Comparison of ENCODE assay signal across 8 cellular contexts in the genomic region with DNA sequence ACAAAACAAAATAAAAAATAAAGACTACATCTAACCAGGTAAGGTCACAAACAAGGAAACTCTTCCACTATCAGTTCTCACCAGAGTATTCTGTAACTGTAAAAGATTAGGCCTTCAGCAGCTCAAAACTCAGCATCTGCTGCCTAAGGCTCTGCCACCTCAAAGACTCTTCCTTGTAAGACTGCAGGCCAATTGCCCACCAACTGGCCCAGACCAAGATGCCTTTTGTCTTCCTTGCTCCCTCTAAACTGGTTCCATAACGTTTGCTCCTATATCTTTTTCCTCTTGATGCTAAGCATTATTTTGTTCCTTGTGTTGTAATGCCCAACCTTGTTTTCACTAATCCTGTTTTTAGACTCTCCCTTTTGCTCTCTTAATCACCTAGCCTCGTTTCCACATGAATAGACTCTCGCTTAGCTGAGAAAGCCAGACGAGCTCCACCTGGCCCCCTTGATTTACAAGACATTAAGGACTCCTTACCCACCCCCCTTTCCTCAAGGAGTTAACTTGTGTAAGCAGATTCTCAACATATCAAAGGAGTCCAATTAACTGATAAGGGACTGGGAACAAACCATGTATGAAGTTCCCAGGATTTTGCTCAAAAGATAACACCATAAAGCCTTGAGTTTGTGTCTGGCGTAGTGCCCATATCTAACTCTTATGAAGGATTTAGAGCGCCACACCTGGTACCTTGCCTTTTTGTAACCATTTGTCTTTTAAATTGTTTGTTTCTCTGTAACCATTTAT. TPM values are rescaled to one million over a fixed set of nuclear protein-coding genes. Genes with fewer than 3 reads are reported as not detected.
DNase-seq lines count a peak whose midpoint lies in the region; ATAC-seq, FAIRE-seq and TF ChIP-seq lines count a peak whose summit lies in the region.

No MANE protein-coding gene starts in this region.

- no peak overlapping the region for H4K8ac ChIP-seq in IMR-90 (ENCODE audit: low read depth in 2 of 2, low read length in 2 of 2)

- no peak for DNase-seq in BE2C
- no peak for DNase-seq in IMR-90
- peak; percentile 18 for DNase-seq in bronchial epithelial cell (ENCODE audit: low read depth)
- DNase-seq in GM19239 (ENCODE audit: insufficient read length, low spot score), result no peak
- no peak for DNase-seq in GM13977 (ENCODE audit: low spot score)

- H2BK20ac ChIP-seq in IMR-90 (ENCODE audit: low read depth, low read length), result no peak overlapping the region

- no peak overlapping the region for H2AFZ ChIP-seq in IMR-90 (replicated peaks; ENCODE audit: low read length, poor library complexity)

- no peak overlapping the region for H3K18ac ChIP-seq in IMR-90 (ENCODE audit: low read depth, low read length)

- H3K4ac ChIP-seq in IMR-90 (ENCODE audit: low read depth, low read length), result no peak overlapping the region

- CTCF ChIA-PET in IMR-90 (lab: Yijun Ruan, JAX), result no interaction called here

- no peaks in the 10 kb centered on the region for H4K20me1 ChIP-seq in IMR-90 (ENCODE audit: insufficient read depth, low read length)

- no peak overlapping the region for H2AK9ac ChIP-seq in IMR-90 (replicated peaks; ENCODE audit: low read depth, low read length, poor library complexity)

- ATAC-seq in IMR-90 (ENCODE audit: low read depth) (no peak), HG02884 (IDR thresholded peaks at IDR 0.05; ENCODE audit: unreplicated experiment) (no peak), GM21526 (IDR thresholded peaks at IDR 0.05; ENCODE audit: low FRiP score, unreplicated experiment) (no peak)

- BruUV-seq in IMR-90 (replicated peaks; lab: Mats Ljungman, UMichigan), result no TSS peak

- no peak overlapping the region for H4K5ac ChIP-seq in IMR-90 (ENCODE audit: low read depth, low read length)

- H3K36me3 ChIP-seq in BE2C, result peaks cover 37% of the 10 kb centered on the region
- peaks cover 5% of the 10 kb centered on the region for H3K36me3 ChIP-seq in IMR-90 (ENCODE audit: control insufficient read depth, insufficient read depth, low read length)
- peaks cover 2% of the 10 kb centered on the region for H3K36me3 ChIP-seq in bronchial epithelial cell (ENCODE audit: control insufficient read depth, insufficient read depth, low read length)
- peaks cover 44% of the 10 kb centered on the region for H3K36me3 ChIP-seq in mesodermal cell (ENCODE audit: control insufficient read depth, insufficient read depth, low read length)

- H3K9ac ChIP-seq in IMR-90 (ENCODE audit: low read depth, low read length), result no peak overlapping the region

- no peak for TF ChIP-seq POLR2A in IMR-90 (IDR thresholded peaks at IDR 0.05; ENCODE audit: low read depth, low read length)

- no peak overlapping the region for H2AK5ac ChIP-seq in IMR-90 (ENCODE audit: low read depth, low read length)

- no peak overlapping the region for H2BK15ac ChIP-seq in IMR-90 (ENCODE audit: low read depth, low read length)

- no peaks in the 10 kb centered on the region; the same call in none of the 2 replicates for H3K9me3 ChIP-seq in BE2C
- peaks cover 3% of the 10 kb centered on the region; the same call in 1 of the 2 replicates for H3K9me3 ChIP-seq in IMR-90 (ENCODE audit: control insufficient read depth, insufficient read depth, low read length)
- H3K9me3 ChIP-seq in mesodermal cell (ENCODE audit: control insufficient read depth, low read length), result peaks cover 8% of the 10 kb centered on the region

- no peak for TF ChIP-seq RAD21 in IMR-90 (IDR thresholded peaks at IDR 0.05; ENCODE audit: low read length)

- WGBS in IMR-90 (ENCODE audit: extremely low coverage in 2 of 2, insufficient read length in 1 of 2), 2 experiments, result 0% methylated on average over 1 of the region's 6 CpGs; no CpG with 5 or more reads in 1 of the 2 experiments
- 4 to 12% methylated on average over 3 to 4 of the region's 6 CpGs for whole genome bisulfite sequencing in mesodermal cell (ENCODE audit: insufficient coverage in 2 of 2), 2 experiments

- peaks cover 16 to 25% of the 10 kb centered on the region in 2 experiments for H3K79me1 ChIP-seq in IMR-90 (ENCODE audit: low read depth in 1 of 2, low read length in 2 of 2)

- H3K27me3 ChIP-seq in BE2C, result no peaks in the 10 kb centered on the region
- no peaks in the 10 kb centered on the region for H3K27me3 ChIP-seq in IMR-90 (ENCODE audit: control insufficient read depth, insufficient read depth, low read length)
- H3K27me3 ChIP-seq in bronchial epithelial cell (ENCODE audit: control insufficient read depth, insufficient read depth, low read length), result no peaks in the 10 kb centered on the region

- in situ Hi-C loops in IMR-90 (cut with MboI; ENCODE audit: low sequenced_read_pairs) (no loop called here), GM13977 (cut with MboI; ENCODE audit: low pct_unique_long_range_greater_than_20kb, low sequenced_read_pairs, unreplicated experiment) (no loop called here)

- H3K23ac ChIP-seq in IMR-90 (ENCODE audit: low read depth, low read length), result peak overlapping the region; percentile 66; the same call in 1 of the 2 replicates

- POLR2A ChIA-PET in IMR-90 (lab: Charles Lee; ENCODE audit: unreplicated experiment), result no interaction called here

- TF ChIP-seq CTCF in BE2C (IDR thresholded peaks at IDR 0.05; ENCODE audit: low read depth, low read length) (no peak), IMR-90 (conservative IDR thresholded peaks at IDR 0.05; ENCODE audit: low read depth, low read length) (no peak), bronchial epithelial cell (IDR thresholded peaks at IDR 0.05; ENCODE audit: insufficient read depth, low read length, severe bottlenecking) (no peak), GM13977 (IDR thresholded peaks at IDR 0.05; ENCODE audit: extremely low read depth, insufficient read depth, missing control alignments) (no peak)

- H4K91ac ChIP-seq in IMR-90 (ENCODE audit: insufficient read depth, low read depth, low read length), result no peak overlapping the region

- 0 out of 2 replicates have a peak overlapping the region, but pooled peaks have one; percentile 22 for H3K14ac ChIP-seq in IMR-90 (replicated peaks; ENCODE audit: low read depth, low read length)

- H3K4me3 ChIP-seq in BE2C (ENCODE audit: low read depth, low read length) (peak overlapping the region; percentile 99), IMR-90 (ENCODE audit: insufficient read depth, low read depth, low read length) (no peak overlapping the region), bronchial epithelial cell (ENCODE audit: low read depth, low read length) (peak overlapping the region; percentile 83), mesodermal cell (ENCODE audit: extremely low read depth, insufficient read depth, low read length, poor library complexity, severe bottlenecking) (peak overlapping the region; percentile 92)

- no peak overlapping the region for H3K27ac ChIP-seq in IMR-90 (ENCODE audit: insufficient read depth, low read length)
- H3K27ac ChIP-seq in mesodermal cell (ENCODE audit: low read depth, low read length, severe bottlenecking), result peak overlapping the region; percentile 86

- H3K4me2 ChIP-seq in IMR-90 (ENCODE audit: low read depth, low read length), result peak overlapping the region; percentile 85

- H3K4me1 ChIP-seq in BE2C (no peaks in the 10 kb centered on the region), IMR-90 (ENCODE audit: control insufficient read depth, insufficient read depth, low read length) (peaks cover 2% of the 10 kb centered on the region; the same call in 1 of the 2 replicates), mesodermal cell (ENCODE audit: control insufficient read depth, insufficient read depth, low read length, poor library complexity, severe bottlenecking) (peaks cover 3% of the 10 kb centered on the region)

- no peak overlapping the region for H2BK5ac ChIP-seq in IMR-90 (ENCODE audit: low read depth, low read length, poor library complexity, severe bottlenecking)

- FAIRE-seq in bronchial epithelial cell (lab: Jason Lieb, UNC), result no peak
- no peak for FAIRE-seq in GM19239 (lab: Jason Lieb, UNC)

- H3K56ac ChIP-seq in IMR-90 (ENCODE audit: extremely low read depth, insufficient read depth, low read length), result no peak overlapping the region

- dilution Hi-C loops in IMR-90 (cut with HindIII; ENCODE audit: low sequenced_read_pairs, unreplicated experiment), result no loop called here

- no peak overlapping the region for H2BK120ac ChIP-seq in IMR-90 (ENCODE audit: low read depth, low read length)

- intact Hi-C loops in IMR-90 (cut with micrococcal nuclease), result no loop called here

- H3K9me1 ChIP-seq in IMR-90 (ENCODE audit: insufficient read depth, low read length), result no peaks in the 10 kb centered on the region

RNA-seq across cellular contexts. Expression of gene ZNF814, which starts 1.5 kb away (rescaled TPM):
- polyA plus RNA-seq in BE2C (2012; ENCODE audit: insufficient read depth, insufficient read length, low read depth), result 19.2 TPM
- total RNA-seq in IMR-90 (2012; rRNA removed) (5.9 and 6.9 TPM in 2 replicates), bronchial epithelial cell (6.4 and 6.8 TPM in 2 replicates)
- polyA plus RNA-seq in IMR-90 (2012; rRNA removed), result 3.9 and 4.5 TPM in 2 replicates
- polyA plus RNA-seq in IMR-90 (2012; cell fraction: cytosol; rRNA removed), result 5.5 and 12.6 TPM in 2 replicates
- 5.4 and 9.3 TPM in 2 replicates for polyA plus RNA-seq in IMR-90 (2012; cell fraction: nucleus; rRNA removed; ENCODE audit: low replicate concordance)
- 15.6 TPM for polyA plus RNA-seq in mesodermal cell (2013, experiment 1 of 2)
- polyA plus RNA-seq in mesodermal cell (2013, experiment 2 of 2), result 10.9 TPM

RNA-seq across cellular contexts. Expression of gene ZNF417, which starts 29.0 kb away (rescaled TPM):
- polyA plus RNA-seq in BE2C (2012; ENCODE audit: insufficient read depth, insufficient read length, low read depth), result 6.8 TPM
- total RNA-seq in IMR-90 (2012; rRNA removed) (20.8 and 23.1 TPM in 2 replicates), bronchial epithelial cell (14.2 and 15.5 TPM in 2 replicates)
- 3.1 and 4.0 TPM in 2 replicates for polyA plus RNA-seq in IMR-90 (2012; rRNA removed)
- polyA plus RNA-seq in IMR-90 (2012; cell fraction: cytosol; rRNA removed), result 0.87 and 1.4 TPM in 2 replicates
- polyA plus RNA-seq in IMR-90 (2012; cell fraction: nucleus; rRNA removed; ENCODE audit: low replicate concordance), result 3.4 and 16.8 TPM in 2 replicates
- 8.6 TPM for polyA plus RNA-seq in mesodermal cell (2013, experiment 1 of 2)
- 9.2 TPM for polyA plus RNA-seq in mesodermal cell (2013, experiment 2 of 2)

RNA-seq across cellular contexts. Expression of gene ZNF587, which starts 37.7 kb away (rescaled TPM):
- 8.8 TPM for polyA plus RNA-seq in BE2C (2012; ENCODE audit: insufficient read depth, insufficient read length, low read depth)
- 32.5 and 43.7 TPM in 2 replicates for total RNA-seq in IMR-90 (2012; rRNA removed)
- 11.2 and 14.0 TPM in 2 replicates for polyA plus RNA-seq in IMR-90 (2012; rRNA removed)
- polyA plus RNA-seq in IMR-90 (2012; cell fraction: cytosol; rRNA removed), result 3.0 and 3.8 TPM in 2 replicates
- 20.5 and 55.5 TPM in 2 replicates for polyA plus RNA-seq in IMR-90 (2012; cell fraction: nucleus; rRNA removed; ENCODE audit: low replicate concordance)
- 11.8 and 19.5 TPM in 2 replicates for total RNA-seq in bronchial epithelial cell
- 23.0 TPM for polyA plus RNA-seq in mesodermal cell (2013, experiment 1 of 2)
- 20.2 TPM for polyA plus RNA-seq in mesodermal cell (2013, experiment 2 of 2)

RNA-seq across cellular contexts. Expression of gene ZNF418, which starts 47.8 kb away (rescaled TPM):
- polyA plus RNA-seq in BE2C (2012; ENCODE audit: insufficient read depth, insufficient read length, low read depth), result 8.1 TPM
- total RNA-seq in IMR-90 (2012; rRNA removed), result 3.4 and 4.2 TPM in 2 replicates
- polyA plus RNA-seq in IMR-90 (2012; rRNA removed), result 1.0 and 2.1 TPM in 2 replicates
- 0.26 and 0.28 TPM in 2 replicates for polyA plus RNA-seq in IMR-90 (2012; cell fraction: cytosol; rRNA removed)
- 2.0 and 8.7 TPM in 2 replicates for polyA plus RNA-seq in IMR-90 (2012; cell fraction: nucleus; rRNA removed; ENCODE audit: low replicate concordance)
- 5.5 and 6.1 TPM in 2 replicates for total RNA-seq in bronchial epithelial cell
- 9.0 TPM for polyA plus RNA-seq in mesodermal cell (2013, experiment 1 of 2)
- polyA plus RNA-seq in mesodermal cell (2013, experiment 2 of 2), result 5.5 TPM

RNA-seq across cellular contexts. Expression of gene ZNF587B, which starts 57.3 kb away (rescaled TPM):
- 1.3 TPM for polyA plus RNA-seq in BE2C (2012; ENCODE audit: insufficient read depth, insufficient read length, low read depth)
- 32.2 and 33.9 TPM in 2 replicates for total RNA-seq in IMR-90 (2012; rRNA removed)
- 2.5 and 3.7 TPM in 2 replicates for polyA plus RNA-seq in IMR-90 (2012; rRNA removed)
- 0.56 and 1.5 TPM in 2 replicates for polyA plus RNA-seq in IMR-90 (2012; cell fraction: cytosol; rRNA removed)
- polyA plus RNA-seq in IMR-90 (2012; cell fraction: nucleus; rRNA removed; ENCODE audit: low replicate concordance), result 3.7 and 20.2 TPM in 2 replicates
- 19.8 and 36.1 TPM in 2 replicates for total RNA-seq in bronchial epithelial cell
- polyA plus RNA-seq in mesodermal cell (2013, experiment 1 of 2), result 5.3 TPM
- polyA plus RNA-seq in mesodermal cell (2013, experiment 2 of 2), result 5.7 TPM
